14 cellular contexts compared by ENCODE assay signal in genomic region chr12:41919025-41919424, GRCh38.
DNase-seq lines count a peak whose midpoint lies in the region; ATAC-seq and TF ChIP-seq lines count a peak whose summit lies in the region.
"Had no signal": no experiment of that assay in that cellular context is flagged by ENCODE, and none has a peak within 500 bp of the region (broad histone marks: within the 10 kb centered on the region; RNA-seq: fewer than 3 reads in every experiment).

No MANE protein-coding gene starts in this region.

- peak overlapping the region in 3 of 5 experiments; percentile 17 to 84 (median 78) for H3K4me3 Mint-ChIP-seq in brain
- H3K4me3 Mint-ChIP-seq: CD4-positive, CD25-positive, alpha-beta regulatory T cell had no signal

- intact Hi-C loops in A673 (cut with micrococcal nuclease; ENCODE audit: unreplicated experiment), result loop anchor here (5.0 kb wide), 1 partner anchor 117 kb away; no protein-coding TSS in a partner anchor

- no peaks in the 10 kb centered on the region for H3K27me3 Mint-ChIP-seq in brain

- no peak for ATAC-seq in GM19023 (IDR thresholded peaks at IDR 0.05; ENCODE audit: unreplicated experiment)
- ATAC-seq in HG02885 (IDR thresholded peaks at IDR 0.05; ENCODE audit: poor library complexity, unreplicated experiment), result no peak
- ATAC-seq in GM21723 (IDR thresholded peaks at IDR 0.05; ENCODE audit: unreplicated experiment), result no peak
- ATAC-seq: A549, Right ventricle myocardium inferior had no signal

- peaks cover 0 to 5% (median 0%) of the 10 kb centered on the region in 5 experiments for H3K9me3 Mint-ChIP-seq in brain

- H3K9me3 ChIP-seq in A673 (ENCODE audit: low read depth, low read length, poor library complexity, severe bottlenecking) (no peaks in the 10 kb centered on the region), iPS-20b (ENCODE audit: insufficient read depth, low read depth, low read length) (no peaks in the 10 kb centered on the region)
- H3K9me3 ChIP-seq: A549, SJSA1 had no signal

- no peaks in the 10 kb centered on the region for H3K36me3 Mint-ChIP-seq in brain
- H3K36me3 Mint-ChIP-seq: CD4-positive, CD25-positive, alpha-beta regulatory T cell had no signal

- H3K9ac ChIP-seq in iPS-20b (ENCODE audit: low read depth, low read length), result no peak overlapping the region

- H3K36me3 ChIP-seq in A673 (ENCODE audit: insufficient read depth, low read length, poor library complexity, severe bottlenecking) (no peaks in the 10 kb centered on the region), iPS-20b (ENCODE audit: insufficient read depth, low read depth, low read length) (no peaks in the 10 kb centered on the region)
- H3K36me3 ChIP-seq: SJSA1 had no signal

- peak overlapping the region; percentile 38 for H3K4me3 ChIP-seq in A673 (ENCODE audit: low read depth, low read length, poor library complexity, severe bottlenecking)
- H3K4me3 ChIP-seq in iPS-20b (ENCODE audit: low read length), result peak overlapping the region; percentile 46; the same call in 1 of the 2 replicates
- H3K4me3 ChIP-seq: A549, SJSA1 had no signal

- H3K4me1 ChIP-seq in A673 (ENCODE audit: insufficient read depth, low read length, poor library complexity, severe bottlenecking), result peaks cover 77% of the 10 kb centered on the region
- peaks cover 42% of the 10 kb centered on the region; the same call in 1 of the 2 replicates for H3K4me1 ChIP-seq in iPS-20b (ENCODE audit: insufficient read depth, low read length)
- H3K4me1 ChIP-seq: A549, SJSA1 had no signal

- POLR2A ChIA-PET in A673 (lab: Charles Lee; ENCODE audit: low non-redundant PET), result no interaction called here

- CTCF ChIA-PET in A673 (lab: Charles Lee), result no interaction called here

- no TSS peak for BruUV-seq in A673 (replicated peaks; lab: Mats Ljungman, UMichigan)

- H3K27ac Mint-ChIP-seq in brain, result peak overlapping the region in 3 of 5 experiments; percentile 85 to 95 (median 92)
- H3K27ac Mint-ChIP-seq: CD4-positive, CD25-positive, alpha-beta regulatory T cell had no signal

- H3K4me1 Mint-ChIP-seq in brain, result peaks cover 53% of the 10 kb centered on the region
- H3K4me1 Mint-ChIP-seq: CD4-positive, CD25-positive, alpha-beta regulatory T cell had no signal

- DNase-seq in A673 (ENCODE audit: low spot score), result no peak
- DNase-seq in DMS79 treated with DMSO at 0.1 percent for 48 hours (lab: John Stamatoyannopoulos, UW), result peak; percentile 82
- DNase-seq: CD4-positive, CD25-positive, alpha-beta regulatory T cell; KG1; NCI-H2171; OCI-M1 had no signal

- TF ChIP-seq CTCF in A673 (conservative IDR thresholded peaks at IDR 0.05; ENCODE audit: low read depth, low read length), result no peak
- TF ChIP-seq CTCF in brain (conservative IDR thresholded peaks at IDR 0.05), result no peak

- H3K27me3 ChIP-seq in A673 (replicated peaks; ENCODE audit: insufficient read depth, low read depth, low read length, poor library complexity), result no peaks in the 10 kb centered on the region
- peaks cover 9% of the 10 kb centered on the region; the same call in 1 of the 2 replicates for H3K27me3 ChIP-seq in iPS-20b (ENCODE audit: insufficient read depth, low read length)
- H3K27me3 ChIP-seq: SJSA1 had no signal

- H3K27ac ChIP-seq in A673 (ENCODE audit: low read depth, low read length, poor library complexity, severe bottlenecking) (peak overlapping the region; percentile 72), iPS-20b (ENCODE audit: low read length) (no peak overlapping the region)
- H3K27ac ChIP-seq: A549, SJSA1 had no signal
